ENCODE assay signal across 8 cellular contexts in genomic region chr14:92704036-92704804, GRCh38. TPM values are rescaled to one million over a fixed set of nuclear protein-coding genes. Genes with fewer than 3 reads are reported as not detected.
DNase-seq lines count a peak whose midpoint lies in the region; ATAC-seq and TF ChIP-seq lines count a peak whose summit lies in the region.

No MANE protein-coding gene starts in this region.

- DNase-seq in GM12865 (ENCODE audit: low read depth): peak; percentile 93
- no peak for DNase-seq in left ventricle myocardium superior
- DNase-seq in mesenteric fat pad (ENCODE audit: low spot score): no peak
- DNase-seq in stimulated activated naive CD4-positive, alpha-beta T cell treated with Interleukin-2 at 50 U/mL for 16 hours (lab: John Stamatoyannopoulos, UW): no peak
- no peak for DNase-seq in HUDEP-2 (lab: John Stamatoyannopoulos, UW; ENCODE audit: unreplicated experiment in 76 of 76)
- DNase-seq in H4 (ENCODE audit: low spot score): no peak

- no peak overlapping the region for H3K4me3 ChIP-seq in GM12865 (ENCODE audit: low read depth, low read length)

- no peak for TF ChIP-seq CTCF in GM12865 (IDR thresholded peaks at IDR 0.05; ENCODE audit: insufficient read depth, low read depth, low read length, missing control alignments)

- peak; percentile 89 for ATAC-seq in GM21515 (IDR thresholded peaks at IDR 0.05; ENCODE audit: unreplicated experiment)
- ATAC-seq in HG03565 (IDR thresholded peaks at IDR 0.05; ENCODE audit: unreplicated experiment): peak; percentile 84
- peak; percentile 33 for ATAC-seq in left ventricle myocardium superior

- intact Hi-C loops in left ventricle myocardium superior (cut with micrococcal nuclease): no loop called here

RNA-seq across cellular contexts. Expression of gene LGMN, which starts 44.2 kb away (rescaled TPM):
- 100.0 TPM for total RNA-seq in left ventricle myocardium superior
- 150 TPM for total RNA-seq in mesenteric fat pad
- total RNA-seq in H4 (2014; rRNA removed; shearing (Covaris generic)): 30.1 and 38.5 TPM in 2 replicates

Comparison
In these comparisons a context has a peak if more than half of its experiments do, and no peak if none do; other contexts are left out.
1. ATAC-seq: peak in every context shown above with its lines; median percentile 89 in GM21515; 84 in HG03565; 33 in left ventricle myocardium superior.